In genomic region chr17:7325031-7325528, GRCh38 we compare ENCODE assay signal across 14 cellular contexts. TPM values are rescaled to one million over a fixed set of nuclear protein-coding genes. Genes with fewer than 3 reads are reported as not detected.
DNase-seq lines count a peak whose midpoint lies in the region; ATAC-seq, FAIRE-seq and TF ChIP-seq lines count a peak whose summit lies in the region.
"Had no signal": no experiment of that assay in that cellular context is flagged by ENCODE, and none has a peak within 500 bp of the region (broad histone marks: within the 10 kb centered on the region; RNA-seq: fewer than 3 reads in every experiment).

No MANE protein-coding gene starts in this region.

- no peak overlapping the region for H2BK5ac ChIP-seq in neuronal stem cell (ENCODE audit: low read length)

- peaks cover 0 to 18% of the 10 kb centered on the region in 2 experiments; a peak in 3 of 4 replicates for H3K4me1 ChIP-seq in HCT116 (ENCODE audit: control insufficient read depth in 1 of 2, insufficient read depth in 2 of 2, low read length in 2 of 2)
- peaks cover 7 to 8% of the 10 kb centered on the region in 2 donors for H3K4me1 ChIP-seq in neuronal stem cell (ENCODE audit: control insufficient read depth in 2 of 2, insufficient read depth in 1 of 2, low read depth in 1 of 2, low read length in 2 of 2)
- no peaks in the 10 kb centered on the region for H3K4me1 ChIP-seq in SJCRH30
- H3K4me1 ChIP-seq in spleen, result peaks cover 2 to 40% (median 25%) of the 10 kb centered on the region in 6 donors
- H3K4me1 ChIP-seq: BE2C, Caco-2 had no signal

- POLR2A ChIA-PET in HCT116 (lab: Charles Lee), result no interaction called here

- H3K27ac ChIP-seq in HCT116 (ENCODE audit: low read depth, low read length) (peak overlapping the region; percentile 29; the same call in 1 of the 2 replicates), neuronal stem cell (replicated peaks; ENCODE audit: low read length) (no peak overlapping the region), SJCRH30 (no peak overlapping the region), spleen (no peak overlapping the region)
- H3K27ac ChIP-seq: A549, C4-2B had no signal

- no peak for TF ChIP-seq POLR2A in GM12892 (IDR thresholded peaks at IDR 0.05; ENCODE audit: low read depth, low read length)
- TF ChIP-seq POLR2A in HCT116 (IDR thresholded peaks at IDR 0.05; ENCODE audit: borderline replicate concordance, extremely low read depth, insufficient read depth, insufficient read length), result no peak
- TF ChIP-seq POLR2A in spleen (IDR thresholded peaks at IDR 0.05), result no peak

- H3K27me3 Mint-ChIP-seq in activated T-helper 17 cell treated with anti-CD3 and anti-CD28 coated beads, Interleukin-2, amount 50 U/mL, for 72 hours, result no peaks in the 10 kb centered on the region

- H3K14ac ChIP-seq in neuronal stem cell (ENCODE audit: low read length), result no peak overlapping the region

- no peaks in the 10 kb centered on the region for H3K9me2 ChIP-seq in HCT116 (ENCODE audit: insufficient read depth)

- FAIRE-seq in GM12892 (lab: Jason Lieb, UNC), result no peak
- FAIRE-seq: A549 had no signal

- H3K79me2 ChIP-seq in HCT116 (ENCODE audit: insufficient read depth, low read length), result peaks cover 20% of the 10 kb centered on the region; the same call in 1 of the 2 replicates

- no peak for TF ChIP-seq RAD21 in HCT116 (IDR thresholded peaks at IDR 0.05; ENCODE audit: low read depth)

- H2BK15ac ChIP-seq in neuronal stem cell (ENCODE audit: low read length), result no peak overlapping the region

- H3K23ac ChIP-seq in neuronal stem cell (ENCODE audit: low read depth, low read length, poor library complexity), result no peak overlapping the region

- H3K18ac ChIP-seq in neuronal stem cell (ENCODE audit: low read length), result no peak overlapping the region

- H4K91ac ChIP-seq in neuronal stem cell (ENCODE audit: low read depth, low read length, poor library complexity), result no peak overlapping the region

- H3K9me3 ChIP-seq in HCT116 (ENCODE audit: control insufficient read depth in 1 of 2, insufficient read depth in 1 of 2, low read depth in 1 of 2, low read length in 2 of 2) (no peaks in the 10 kb centered on the region), neuronal stem cell (replicated peaks in 1 of 2; ENCODE audit: control insufficient read depth in 2 of 2, insufficient read depth in 1 of 2, low read depth in 1 of 2, low read length in 2 of 2) (no peaks in the 10 kb centered on the region), SJCRH30 (replicated peaks) (no peaks in the 10 kb centered on the region), spleen (no peaks in the 10 kb centered on the region)
- H3K9me3 ChIP-seq: A549, BE2C, Caco-2 had no signal

- DNase-seq in GM12892 (ENCODE audit: insufficient read length), result peak; percentile 5
- DNase-seq in HCT116 (ENCODE audit: low read depth, low spot score), result no peak
- DNase-seq in neuronal stem cell (ENCODE audit: low spot score), result no peak
- DNase-seq in SJCRH30, result no peak
- DNase-seq in spleen, result no peak
- DNase-seq: BE2C; Caco-2; CD8-positive, alpha-beta memory T cell; DND-41; GF-D8 had no signal

- RAD21 ChIA-PET in HCT116 (lab: Charles Lee; ENCODE audit: low non-redundant PET in 1 of 2, low total read pairs in 2 of 2, uncharacterized antibody in 2 of 2, unreplicated experiment in 2 of 2), result no interaction called here

- CTCF ChIA-PET in HCT116 (lab: Charles Lee), result interaction anchor here (0.7 to 1.2 kb wide), 3 partner anchors 11 to 236 kb away, joined by 3 to 4 read pairs (median 3); no protein-coding TSS in a partner anchor

- H3K4me3 Mint-ChIP-seq in activated T-helper 17 cell treated with anti-CD3 and anti-CD28 coated beads, Interleukin-2, amount 50 U/mL, for 72 hours, result no peak overlapping the region

- H2BK120ac ChIP-seq in neuronal stem cell (ENCODE audit: low read depth, low read length), result no peak overlapping the region

- H3K4ac ChIP-seq in neuronal stem cell (ENCODE audit: low read length), result no peak overlapping the region

- peaks cover 24 to 49% of the 10 kb centered on the region in 2 experiments; a peak in 3 of 4 replicates for H3K36me3 ChIP-seq in HCT116 (ENCODE audit: control insufficient read depth in 1 of 2, insufficient read depth in 2 of 2, low read length in 2 of 2)
- peaks cover 57 to 71% of the 10 kb centered on the region in 2 donors for H3K36me3 ChIP-seq in neuronal stem cell (replicated peaks in 1 of 2; ENCODE audit: control insufficient read depth in 2 of 2, insufficient read depth in 2 of 2, low read length in 2 of 2)
- H3K36me3 ChIP-seq in SJCRH30, result no peaks in the 10 kb centered on the region
- H3K36me3 ChIP-seq in spleen, result peaks cover 0 to 74% (median 59%) of the 10 kb centered on the region in 6 donors

- no peak overlapping the region for H2BK12ac ChIP-seq in neuronal stem cell (ENCODE audit: low read length)

- H3K4me3 ChIP-seq in HCT116 (replicated peaks in 1 of 2; ENCODE audit: low read depth in 1 of 2, low read length in 2 of 2), result no peak overlapping the region
- peak overlapping the region in 1 of 2 donors; percentile 16 for H3K4me3 ChIP-seq in neuronal stem cell (ENCODE audit: low read length in 2 of 2)
- no peak overlapping the region for H3K4me3 ChIP-seq in SJCRH30
- H3K4me3 ChIP-seq in spleen, result no peak overlapping the region
- H3K4me3 ChIP-seq: A549 had no signal

- intact Hi-C loops in HCT116 (cut with micrococcal nuclease), result no loop called here
- intact Hi-C loops in spleen (cut with DNase I; ENCODE audit: low total_unique reads), result no loop called here

- H3K27me3 ChIP-seq in HCT116 (ENCODE audit: insufficient read depth, low read length), result no peaks in the 10 kb centered on the region
- H3K27me3 ChIP-seq in neuronal stem cell (ENCODE audit: control insufficient read depth in 3 of 3, insufficient read depth in 3 of 3, low read depth in 1 of 3, low read length in 3 of 3), result no peaks in the 10 kb centered on the region
- H3K27me3 ChIP-seq in SJCRH30, result no peaks in the 10 kb centered on the region
- H3K27me3 ChIP-seq in spleen (replicated peaks in 1 of 7), result no peaks in the 10 kb centered on the region
- H3K27me3 ChIP-seq: BE2C had no signal

- no peak for ATAC-seq in HCT116
- no peak for ATAC-seq in activated T-helper 17 cell treated with anti-CD3 and anti-CD28 coated beads, Interleukin-2, amount 50 U/mL, for 72 hours (replicated peaks)
- no peak for ATAC-seq in esophagus mucosa
- ATAC-seq: A549 had no signal

- no peak overlapping the region for H2AK5ac ChIP-seq in neuronal stem cell (ENCODE audit: low read depth, low read length)

- WGBS in neuronal stem cell (ENCODE audit: extremely low coverage in 2 of 2, insufficient read length in 2 of 2, insufficient replicate concordance in 1 of 2), 2 donors, result no CpG with 5 or more reads among the region's 19 CpGs
- WGBS in spleen, 5 donors, result 88 to 93% (median 90%) methylated on average over 19 of the region's 19 CpGs

- H3K4me2 ChIP-seq in HCT116 (ENCODE audit: low read length) (no peak overlapping the region), neuronal stem cell (ENCODE audit: insufficient read depth, low read length, poor library complexity, severe bottlenecking) (no peak overlapping the region)
- H3K4me2 ChIP-seq: A549 had no signal

- H4K8ac ChIP-seq in neuronal stem cell (ENCODE audit: low read depth, low read length), result no peak overlapping the region

- BruUV-seq in HCT116 (replicated peaks; lab: Mats Ljungman, UMichigan), result no TSS peak

- peaks cover 36% of the 10 kb centered on the region for H3K36me3 Mint-ChIP-seq in activated T-helper 17 cell treated with anti-CD3 and anti-CD28 coated beads, Interleukin-2, amount 50 U/mL, for 72 hours (ENCODE audit: low read depth)

- peak overlapping the region; percentile 36 for H3K27ac Mint-ChIP-seq in activated T-helper 17 cell treated with anti-CD3 and anti-CD28 coated beads, Interleukin-2, amount 50 U/mL, for 72 hours

- H3K4me1 Mint-ChIP-seq in activated T-helper 17 cell treated with anti-CD3 and anti-CD28 coated beads, Interleukin-2, amount 50 U/mL, for 72 hours, result peaks cover 12% of the 10 kb centered on the region

- H3K9ac ChIP-seq in HCT116 (ENCODE audit: low read length), result no peak overlapping the region
- H3K9ac ChIP-seq in neuronal stem cell (ENCODE audit: low read depth, low read length, poor library complexity), result peak overlapping the region; percentile 15

- no peaks in the 10 kb centered on the region for H3K9me3 Mint-ChIP-seq in activated T-helper 17 cell treated with anti-CD3 and anti-CD28 coated beads, Interleukin-2, amount 50 U/mL, for 72 hours
- H3K9me3 Mint-ChIP-seq: CD8-positive, alpha-beta memory T cell had no signal

- no peak overlapping the region for H2AFZ ChIP-seq in HCT116 (ENCODE audit: low read depth, low read length, poor library complexity, severe bottlenecking)
- H2AFZ ChIP-seq in neuronal stem cell (ENCODE audit: low read length), result no peak overlapping the region

- H3K79me1 ChIP-seq in neuronal stem cell (ENCODE audit: low read depth, low read length), result peaks cover 18% of the 10 kb centered on the region

- H4K20me1 ChIP-seq in HCT116 (ENCODE audit: insufficient read depth), result no peaks in the 10 kb centered on the region

- no peak for TF ChIP-seq CTCF in HCT116 (IDR thresholded peaks at IDR 0.05 in 2 of 3, conservative IDR thresholded peaks at IDR 0.05 in 1 of 3; ENCODE audit: borderline replicate concordance in 1 of 3, insufficient read depth in 1 of 3, low read depth in 2 of 3, low read length in 2 of 3)
- no peak for TF ChIP-seq CTCF in spleen (IDR thresholded peaks at IDR 0.05 in 8 of 11, conservative IDR thresholded peaks at IDR 0.05 in 3 of 11)

RNA-seq across cellular contexts. Expression of gene NEURL4, which starts 4.1 kb away (rescaled TPM):
- 15.9 TPM for polyA plus RNA-seq in GM12892 (2012; ENCODE audit: missing spikeins)
- total RNA-seq in HCT116 (2021; ENCODE audit: unreplicated experiment), result 56.9 TPM
- 33.9 and 34.0 TPM in 2 replicates for polyA plus RNA-seq in HCT116 (2012)
- 10 to 100 TPM; 22.9 to 33.0 TPM for total RNA-seq in activated T-helper 17 cell treated with anti-CD3 and anti-CD28 coated beads, Interleukin-2, amount 50 U/mL, for 72 hours
- 15.9 TPM for polyA plus RNA-seq in neuronal stem cell (2013, experiment 1 of 2)
- polyA plus RNA-seq in neuronal stem cell (2013, experiment 2 of 2), result 15.0 TPM
- 18.7 and 19.7 TPM in 2 replicates for total RNA-seq in SJCRH30 (2014; rRNA removed; shearing (Covaris generic))
- 13.5 TPM for total RNA-seq in esophagus mucosa
- 10 to 100 TPM; 16.5 to 53.9 (median 44.3) TPM for total RNA-seq in spleen
- polyA plus RNA-seq in spleen, result 10 to 100 TPM; 17.6 to 48.6 (median 36.3) TPM

RNA-seq across cellular contexts. Expression of gene GPS2, which starts 9.9 kb away (rescaled TPM):
- polyA plus RNA-seq in GM12892 (2012; ENCODE audit: missing spikeins), result 32.7 TPM
- total RNA-seq in HCT116 (2021; ENCODE audit: unreplicated experiment) (61.3 TPM), esophagus mucosa (38.9 TPM), spleen (100 to 1,000 TPM in 2 of 7 donors, 10 to 100 TPM in 5; 54.1 to 123 (median 65.4) TPM)
- 83.5 and 89.3 TPM in 2 replicates for polyA plus RNA-seq in HCT116 (2012)
- 10 to 100 TPM; 38.3 to 65.6 TPM for total RNA-seq in activated T-helper 17 cell treated with anti-CD3 and anti-CD28 coated beads, Interleukin-2, amount 50 U/mL, for 72 hours
- polyA plus RNA-seq in neuronal stem cell (2013, experiment 1 of 2), result 38.8 TPM
- 39.5 TPM for polyA plus RNA-seq in neuronal stem cell (2013, experiment 2 of 2)
- total RNA-seq in SJCRH30 (2014; rRNA removed; shearing (Covaris generic)), result 32.2 and 39.7 TPM in 2 replicates
- polyA plus RNA-seq in spleen, result 10 to 100 TPM; 56.6 to 73.2 (median 70.9) TPM

RNA-seq across cellular contexts. Expression of gene ACAP1, which starts 11.2 kb away (rescaled TPM):
- polyA plus RNA-seq in GM12892 (2012; ENCODE audit: missing spikeins), result 73.0 TPM
- 8.8 TPM for total RNA-seq in HCT116 (2021; ENCODE audit: unreplicated experiment)
- 22.2 and 28.1 TPM in 2 replicates for polyA plus RNA-seq in HCT116 (2012)
- total RNA-seq in activated T-helper 17 cell treated with anti-CD3 and anti-CD28 coated beads, Interleukin-2, amount 50 U/mL, for 72 hours, result 100 to 1,000 TPM; 527 to 774 TPM
- 6.8 TPM for polyA plus RNA-seq in neuronal stem cell (2013, experiment 1 of 2)
- 5.7 TPM for polyA plus RNA-seq in neuronal stem cell (2013, experiment 2 of 2)
- 0.20 and 0.67 TPM in 2 replicates for total RNA-seq in SJCRH30 (2014; rRNA removed; shearing (Covaris generic))
- 3.8 TPM for total RNA-seq in esophagus mucosa
- 100 to 1,000 TPM; 118 to 312 (median 208) TPM for total RNA-seq in spleen
- polyA plus RNA-seq in spleen, result 100 to 1,000 TPM; 126 to 266 (median 245) TPM

RNA-seq across cellular contexts. Expression of gene EIF5A, which starts 17.7 kb away (rescaled TPM):
- polyA plus RNA-seq in GM12892 (2012; ENCODE audit: missing spikeins), result 765 TPM
- 1,139 TPM for total RNA-seq in HCT116 (2021; ENCODE audit: unreplicated experiment)
- 996 and 1,140 TPM in 2 replicates for polyA plus RNA-seq in HCT116 (2012)
- 100 to 1,000 TPM; 429 to 978 TPM for total RNA-seq in activated T-helper 17 cell treated with anti-CD3 and anti-CD28 coated beads, Interleukin-2, amount 50 U/mL, for 72 hours
- polyA plus RNA-seq in neuronal stem cell (2013, experiment 1 of 2), result 383 TPM
- 383 TPM for polyA plus RNA-seq in neuronal stem cell (2013, experiment 2 of 2)
- 339 and 372 TPM in 2 replicates for total RNA-seq in SJCRH30 (2014; rRNA removed; shearing (Covaris generic))
- 623 TPM for total RNA-seq in esophagus mucosa
- total RNA-seq in spleen, result 100 to 1,000 TPM; 117 to 326 (median 244) TPM
- 100 to 1,000 TPM; 310 to 426 (median 376) TPM for polyA plus RNA-seq in spleen

RNA-seq across cellular contexts. Expression of gene KCTD11, which starts 26.9 kb away (rescaled TPM):
- polyA plus RNA-seq in GM12892 (2012; ENCODE audit: missing spikeins), result 5.0 TPM
- total RNA-seq in HCT116 (2021; ENCODE audit: unreplicated experiment) (5.4 TPM), esophagus mucosa (32.9 TPM), spleen (10 to 100 TPM in 1 of 7 donors, 1 to 10 TPM in 6; 7.7 to 10.0 (median 9.1) TPM)
- polyA plus RNA-seq in HCT116 (2012), result 8.4 and 10.3 TPM in 2 replicates
- 10 to 100 TPM; 14.0 to 96.8 TPM for total RNA-seq in activated T-helper 17 cell treated with anti-CD3 and anti-CD28 coated beads, Interleukin-2, amount 50 U/mL, for 72 hours
- polyA plus RNA-seq in neuronal stem cell (2013, experiment 1 of 2), result 6.9 TPM
- 6.6 TPM for polyA plus RNA-seq in neuronal stem cell (2013, experiment 2 of 2)
- total RNA-seq in SJCRH30 (2014; rRNA removed; shearing (Covaris generic)), result 1.7 and 2.6 TPM in 2 replicates
- 10 to 100 TPM in 1 of 3 donors, 1 to 10 TPM in 2; 5.4 to 12.0 (median 6.0) TPM for polyA plus RNA-seq in spleen

Comparison
In these comparisons a context has a peak if more than half of its experiments do, and no peak if none do; other contexts are left out.
1. RNA of gene ACAP1, which starts 11.2 kb away (total RNA-seq): 527 to 774 TPM in activated T-helper 17 cell treated with anti-CD3 and anti-CD28 coated beads, Interleukin-2, amount 50 U/mL, for 72 hours and 118 to 312 TPM in spleen; 8.8 TPM in HCT116 (single experiment), 3.8 TPM in esophagus mucosa (single experiment) and 0.20 to 0.67 TPM in SJCRH30; every median in the first group is over 10 times any median in the second.